1 cellular context compared by ENCODE assay signal in genomic region chr12:121464331-121464730, GRCh38.
TF ChIP-seq lines count a peak whose summit lies in the region.

No MANE protein-coding gene starts in this region.

TF ChIP-seq in neural cell, 6 proteins besides CTCF, POLR2A, EP300 and RAD21 (continued from another document):
- TF ChIP-seq, protein P1, sequence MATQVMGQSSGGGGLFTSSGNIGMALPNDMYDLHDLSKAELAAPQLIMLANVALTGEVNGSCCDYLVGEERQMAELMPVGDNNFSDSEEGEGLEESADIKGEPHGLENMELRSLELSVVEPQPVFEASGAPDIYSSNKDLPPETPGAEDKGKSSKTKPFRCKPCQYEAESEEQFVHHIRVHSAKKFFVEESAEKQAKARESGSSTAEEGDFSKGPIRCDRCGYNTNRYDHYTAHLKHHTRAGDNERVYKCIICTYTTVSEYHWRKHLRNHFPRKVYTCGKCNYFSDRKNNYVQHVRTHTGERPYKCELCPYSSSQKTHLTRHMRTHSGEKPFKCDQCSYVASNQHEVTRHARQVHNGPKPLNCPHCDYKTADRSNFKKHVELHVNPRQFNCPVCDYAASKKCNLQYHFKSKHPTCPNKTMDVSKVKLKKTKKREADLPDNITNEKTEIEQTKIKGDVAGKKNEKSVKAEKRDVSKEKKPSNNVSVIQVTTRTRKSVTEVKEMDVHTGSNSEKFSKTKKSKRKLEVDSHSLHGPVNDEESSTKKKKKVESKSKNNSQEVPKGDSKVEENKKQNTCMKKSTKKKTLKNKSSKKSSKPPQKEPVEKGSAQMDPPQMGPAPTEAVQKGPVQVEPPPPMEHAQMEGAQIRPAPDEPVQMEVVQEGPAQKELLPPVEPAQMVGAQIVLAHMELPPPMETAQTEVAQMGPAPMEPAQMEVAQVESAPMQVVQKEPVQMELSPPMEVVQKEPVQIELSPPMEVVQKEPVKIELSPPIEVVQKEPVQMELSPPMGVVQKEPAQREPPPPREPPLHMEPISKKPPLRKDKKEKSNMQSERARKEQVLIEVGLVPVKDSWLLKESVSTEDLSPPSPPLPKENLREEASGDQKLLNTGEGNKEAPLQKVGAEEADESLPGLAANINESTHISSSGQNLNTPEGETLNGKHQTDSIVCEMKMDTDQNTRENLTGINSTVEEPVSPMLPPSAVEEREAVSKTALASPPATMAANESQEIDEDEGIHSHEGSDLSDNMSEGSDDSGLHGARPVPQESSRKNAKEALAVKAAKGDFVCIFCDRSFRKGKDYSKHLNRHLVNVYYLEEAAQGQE (IDR thresholded peaks at IDR 0.05; ENCODE audit: borderline replicate concordance) = no peak
- no peak for TF ChIP-seq TAF1 (IDR thresholded peaks at IDR 0.05; ENCODE audit: low read depth)
- TF ChIP-seq POLR2AphosphoS5 (IDR thresholded peaks at IDR 0.05) = no peak
